Comparison of ENCODE assay signal across 25 cellular contexts in the genomic region with DNA sequence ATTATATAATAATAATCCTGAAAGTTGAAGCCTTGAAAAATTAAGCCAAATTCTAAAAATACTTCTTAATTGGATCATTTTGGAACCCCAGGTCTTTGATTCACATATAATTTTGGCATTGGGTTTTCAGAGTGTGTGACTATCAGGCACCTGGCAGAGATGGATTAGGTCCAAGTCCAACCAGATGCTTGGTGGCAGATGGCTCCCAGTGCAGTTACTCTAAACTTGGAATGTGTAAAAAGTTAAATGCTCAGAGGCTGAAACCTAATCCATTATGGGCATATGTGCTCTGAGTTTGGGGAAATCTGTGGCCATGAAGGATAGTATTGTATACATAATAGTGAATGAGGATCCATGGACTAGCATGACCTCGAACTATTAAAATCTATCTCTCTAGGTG.
A peak's percentile ranks its signal among the peaks of the same experiment; 100 is the strongest.
DNase-seq lines count a peak whose midpoint lies in the region; TF ChIP-seq lines count a peak whose summit lies in the region.
"Had no signal": no experiment of that assay in that cellular context is flagged by ENCODE, and none has a peak within 500 bp of the region (broad histone marks: within the 10 kb centered on the region; RNA-seq: fewer than 3 reads in every experiment).

No MANE protein-coding gene starts in this region.

- H3K4me2 ChIP-seq in smooth muscle cell, result no peak overlapping the region
- H3K4me2 ChIP-seq: BLaER1 treated with 17β-estradiol and CSF1 and Interleukin-3, amounts not matched to agents 10 nM and 100 nM had no signal

- H3K27me3 ChIP-seq in SJCRH30, result no peaks in the 10 kb centered on the region
- no peaks in the 10 kb centered on the region for H3K27me3 ChIP-seq in smooth muscle cell (ENCODE audit: low read depth)
- H3K27me3 ChIP-seq in right atrium auricular region, result no peaks in the 10 kb centered on the region
- H3K27me3 ChIP-seq: adrenal gland; BLaER1 treated with 17β-estradiol and CSF1 and Interleukin-3, amounts not matched to agents 10 nM and 100 nM; heart right ventricle; sigmoid colon; tibial nerve had no signal

- no peak overlapping the region for H3K27ac ChIP-seq in SJCRH30
- no peak overlapping the region for H3K27ac ChIP-seq in smooth muscle cell (ENCODE audit: low read depth)
- H3K27ac ChIP-seq in right atrium auricular region, result no peak overlapping the region
- H3K27ac ChIP-seq: adrenal gland; BLaER1 treated with 17β-estradiol and CSF1 and Interleukin-3, amounts not matched to agents 10 nM and 100 nM; heart right ventricle; prostate gland; sigmoid colon; tibial nerve had no signal

- no peaks in the 10 kb centered on the region for H4K20me1 ChIP-seq in smooth muscle cell (ENCODE audit: low read depth)
- H4K20me1 ChIP-seq: BLaER1 treated with 17β-estradiol and CSF1 and Interleukin-3, amounts not matched to agents 10 nM and 100 nM had no signal

- peak; percentile 99 for DNase-seq in DMS 273 treated with DMSO at 0.1 percent for 48 hours (lab: John Stamatoyannopoulos, UW)
- DNase-seq in NCI-H2171 (lab: John Stamatoyannopoulos, UW), result peak; percentile 94
- peak; percentile 16 to 51 for DNase-seq in SJCRH30
- DNase-seq in occipital lobe (lab: John Stamatoyannopoulos, UW), result peak; percentile 3
- no peak for DNase-seq in smooth muscle cell (lab: John Stamatoyannopoulos, UW; ENCODE audit: unreplicated experiment)
- DNase-seq in activated T-cell treated with anti-CD3 and anti-CD28 coated beads, Interleukin-2, amount 50 U/mL, for 48 hours, result no peak
- no peak for DNase-seq in right atrium auricular region (ENCODE audit: low spot score)
- DNase-seq: activated CD4-positive, alpha-beta T cell treated with anti-CD3 and anti-CD28 coated beads, Interleukin-2, amount 50 U/mL, for 48 hours; activated CD4-positive, CD25-positive, alpha-beta regulatory T cell treated with anti-CD3 and anti-CD28 coated beads, Interleukin-2, amount 50 U/mL, for 72 hours; activated CD8-positive, alpha-beta memory T cell treated with anti-CD3 and anti-CD28 coated beads, Interleukin-2, amount 50 U/mL, for 48 hours; activated naive CD4-positive, alpha-beta T cell treated with anti-CD3 and anti-CD28 coated beads, Interleukin-2, amount 10 ng/mL, durations not matched to agents 7 days and 5 days; adrenal gland; cerebellar nuclear complex; foreskin melanocyte; heart right ventricle; kidney; left ventricle myocardium superior; mesendoderm; NCI-H1930; sigmoid colon; stimulated activated CD4-positive, alpha-beta T cell treated with anti-CD3 and anti-CD28 coated beads, Interleukin-4, amount 100 ng/mL, for 24 hours; T-helper 17 cell had no signal

- H3F3A ChIP-seq in smooth muscle cell (ENCODE audit: low read depth), result no peaks in the 10 kb centered on the region

- H3K4me3 ChIP-seq in SJCRH30 (no peak overlapping the region), smooth muscle cell (no peak overlapping the region), right atrium auricular region (no peak overlapping the region)
- H3K4me3 ChIP-seq: adrenal gland; BLaER1 treated with 17β-estradiol and CSF1 and Interleukin-3, amounts not matched to agents 10 nM and 100 nM; heart right ventricle; prostate gland; sigmoid colon; tibial nerve had no signal

- no peak overlapping the region for H3K9ac ChIP-seq in smooth muscle cell (ENCODE audit: low read depth)
- H3K9ac ChIP-seq: BLaER1 treated with 17β-estradiol and CSF1 and Interleukin-3, amounts not matched to agents 10 nM and 100 nM had no signal

- H3K36me3 ChIP-seq in SJCRH30 (no peaks in the 10 kb centered on the region), smooth muscle cell (ENCODE audit: low read depth) (no peaks in the 10 kb centered on the region), right atrium auricular region (no peaks in the 10 kb centered on the region)
- H3K36me3 ChIP-seq: adrenal gland; BLaER1 treated with 17β-estradiol and CSF1 and Interleukin-3, amounts not matched to agents 10 nM and 100 nM; heart right ventricle; prostate gland; sigmoid colon; tibial nerve had no signal

- no peak overlapping the region for H2AFZ ChIP-seq in smooth muscle cell (ENCODE audit: low read depth)

- H3K4me1 ChIP-seq in SJCRH30 (peaks cover 3% of the 10 kb centered on the region; the same call in 1 of the 2 replicates), smooth muscle cell (ENCODE audit: low read depth) (no peaks in the 10 kb centered on the region), right atrium auricular region (no peaks in the 10 kb centered on the region)
- H3K4me1 ChIP-seq: adrenal gland; BLaER1 treated with 17β-estradiol and CSF1 and Interleukin-3, amounts not matched to agents 10 nM and 100 nM; heart right ventricle; prostate gland; tibial nerve had no signal

- TF ChIP-seq CTCF in smooth muscle cell (IDR thresholded peaks at IDR 0.05; ENCODE audit: borderline replicate concordance, insufficient read depth, poor library complexity, severe bottlenecking), result no peak
- TF ChIP-seq CTCF in right atrium auricular region (IDR thresholded peaks at IDR 0.05), result no peak

- H3K9me3 ChIP-seq in SJCRH30 (replicated peaks) (no peaks in the 10 kb centered on the region), smooth muscle cell (replicated peaks; ENCODE audit: low read depth) (no peaks in the 10 kb centered on the region), right atrium auricular region (no peaks in the 10 kb centered on the region)
- H3K9me3 ChIP-seq: adrenal gland; BLaER1 treated with 17β-estradiol and CSF1 and Interleukin-3, amounts not matched to agents 10 nM and 100 nM; heart right ventricle; prostate gland; sigmoid colon; tibial nerve had no signal

- no peaks in the 10 kb centered on the region for H3K79me2 ChIP-seq in smooth muscle cell (ENCODE audit: low read depth)

- 93% methylated on average over 1 of the region's 1 CpG for WGBS in smooth muscle cell (ENCODE audit: low lambda C conversion rate)

Comparison
In these comparisons a context has a peak if more than half of its experiments do, and no peak if none do; other contexts are left out.
1. DNase-seq: peak in DMS 273 treated with DMSO at 0.1 percent for 48 hours (single experiment), NCI-H2171 (single experiment), SJCRH30 (2 of 2) and occipital lobe (single experiment); none in smooth muscle cell (single experiment), activated T-cell treated with anti-CD3 and anti-CD28 coated beads, Interleukin-2, amount 50 U/mL, for 48 hours (0 of 2) and right atrium auricular region (single experiment).